In the genomic region with DNA sequence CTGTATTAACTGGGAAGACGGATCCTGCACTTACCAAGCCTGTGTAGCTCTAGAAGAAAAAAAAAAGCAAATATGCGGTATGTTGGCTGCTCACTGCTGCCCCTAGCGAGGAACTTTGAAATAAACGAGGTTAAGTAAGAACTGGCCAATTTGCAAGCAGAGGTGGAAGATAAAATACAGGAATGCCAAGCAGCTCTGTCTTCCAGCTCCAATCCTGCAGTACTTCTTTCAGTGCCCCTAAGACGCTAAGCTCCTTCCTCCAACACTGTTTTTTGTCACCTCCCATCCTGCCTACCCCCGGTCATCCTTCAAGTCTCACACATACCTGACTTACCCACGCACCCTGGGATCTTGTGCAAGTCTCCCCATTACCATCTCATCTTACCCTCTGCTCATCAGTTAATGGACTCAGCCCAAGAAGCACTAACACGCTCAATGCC, we compare ENCODE assay signal across 7 cellular contexts. TPM values are rescaled to one million over a fixed set of nuclear protein-coding genes. Genes with fewer than 3 reads are reported as not detected.
A peak's percentile ranks its signal among the peaks of the same experiment; 100 is the strongest.
DNase-seq lines count a peak whose midpoint lies in the region; ATAC-seq and TF ChIP-seq lines count a peak whose summit lies in the region.

No MANE protein-coding gene starts in this region.

- peak overlapping the region; percentile 54 for H3K9ac ChIP-seq in rectal smooth muscle tissue (ENCODE audit: low read length)

- H3K36me3 ChIP-seq in hepatocyte (replicated peaks; ENCODE audit: insufficient read depth, low read depth) (no peaks in the 10 kb centered on the region), rectal smooth muscle tissue (ENCODE audit: control insufficient read depth, insufficient read depth, low read length) (no peaks in the 10 kb centered on the region)

- H3K27ac ChIP-seq in hepatocyte (peak overlapping the region; percentile 94), rectal smooth muscle tissue (ENCODE audit: low read depth, low read length) (peak overlapping the region; percentile 89)

- no peak for ATAC-seq in GM21528 (IDR thresholded peaks at IDR 0.05; ENCODE audit: low FRiP score, unreplicated experiment)

- in situ Hi-C loops in astrocyte of the cerebellum (cut with HindIII; ENCODE audit: low sequenced_read_pairs): no loop called here

- no peaks in the 10 kb centered on the region for H3K27me3 ChIP-seq in hepatocyte
- no peaks in the 10 kb centered on the region for H3K27me3 ChIP-seq in rectal smooth muscle tissue (ENCODE audit: control insufficient read depth, insufficient read depth, low read length)

- peaks cover 20% of the 10 kb centered on the region for H3K79me2 ChIP-seq in hepatocyte

- peak overlapping the region; percentile 92 for H2AFZ ChIP-seq in hepatocyte

- H3K4me3 ChIP-seq in astrocyte of the cerebellum (ENCODE audit: low read depth, low read length) (peak overlapping the region; percentile 68), hepatocyte (peak overlapping the region; percentile 46), rectal smooth muscle tissue (ENCODE audit: low read length) (peak overlapping the region; percentile 88)

- peak; percentile 63 for DNase-seq in NCI-H128 (lab: John Stamatoyannopoulos, UW; ENCODE audit: unreplicated experiment)
- DNase-seq in T-helper 1 cell: peak; percentile 32 to 82 (median 65)
- DNase-seq in astrocyte of the cerebellum (ENCODE audit: low read depth): peak; percentile 85
- DNase-seq in hepatocyte (ENCODE audit: low spot score): peak; percentile 89

- H3K9me3 ChIP-seq in hepatocyte (ENCODE audit: low read depth): no peaks in the 10 kb centered on the region

- peaks cover 5% of the 10 kb centered on the region for H3K4me1 ChIP-seq in hepatocyte (ENCODE audit: insufficient read depth)
- H3K4me1 ChIP-seq in rectal smooth muscle tissue (ENCODE audit: control insufficient read depth, insufficient read depth, low read length): peaks cover 12% of the 10 kb centered on the region

- H4K20me1 ChIP-seq in hepatocyte (ENCODE audit: insufficient read depth, poor library complexity, severe bottlenecking): no peaks in the 10 kb centered on the region

- under 1% methylated on average over 8 of the region's 8 CpGs for WGBS in hepatocyte (ENCODE audit: low lambda C conversion rate, missing lambda C conversion rate)

- peak overlapping the region; percentile 88 for H3K4me2 ChIP-seq in hepatocyte

- TF ChIP-seq CTCF in GM12873 (IDR thresholded peaks at IDR 0.05; ENCODE audit: insufficient read depth, low read depth, low read length, missing control alignments) (peak; percentile 82), astrocyte of the cerebellum (IDR thresholded peaks at IDR 0.05; ENCODE audit: low read depth, low read length, missing control alignments) (peak; percentile 81), hepatocyte (IDR thresholded peaks at IDR 0.05; ENCODE audit: poor library complexity) (peak; percentile 74)

- no peaks in the 10 kb centered on the region for H3K9me2 ChIP-seq in hepatocyte (replicated peaks; ENCODE audit: insufficient read depth)

RNA-seq across cellular contexts. Expression of a gene that starts 0.8 kb away (rescaled TPM):
- total RNA-seq in hepatocyte: 0.50 and 2.5 TPM in 2 replicates
- 3.0 and 3.6 TPM in 2 replicates for polyA plus RNA-seq in hepatocyte

RNA-seq across cellular contexts. Expression of a gene that starts 26.4 kb away (rescaled TPM):
- total RNA-seq in hepatocyte: 86.5 and 100 TPM in 2 replicates
- 90.6 and 95.5 TPM in 2 replicates for polyA plus RNA-seq in hepatocyte
